ENCODE assay signal across 11 cellular contexts in the genomic region with DNA sequence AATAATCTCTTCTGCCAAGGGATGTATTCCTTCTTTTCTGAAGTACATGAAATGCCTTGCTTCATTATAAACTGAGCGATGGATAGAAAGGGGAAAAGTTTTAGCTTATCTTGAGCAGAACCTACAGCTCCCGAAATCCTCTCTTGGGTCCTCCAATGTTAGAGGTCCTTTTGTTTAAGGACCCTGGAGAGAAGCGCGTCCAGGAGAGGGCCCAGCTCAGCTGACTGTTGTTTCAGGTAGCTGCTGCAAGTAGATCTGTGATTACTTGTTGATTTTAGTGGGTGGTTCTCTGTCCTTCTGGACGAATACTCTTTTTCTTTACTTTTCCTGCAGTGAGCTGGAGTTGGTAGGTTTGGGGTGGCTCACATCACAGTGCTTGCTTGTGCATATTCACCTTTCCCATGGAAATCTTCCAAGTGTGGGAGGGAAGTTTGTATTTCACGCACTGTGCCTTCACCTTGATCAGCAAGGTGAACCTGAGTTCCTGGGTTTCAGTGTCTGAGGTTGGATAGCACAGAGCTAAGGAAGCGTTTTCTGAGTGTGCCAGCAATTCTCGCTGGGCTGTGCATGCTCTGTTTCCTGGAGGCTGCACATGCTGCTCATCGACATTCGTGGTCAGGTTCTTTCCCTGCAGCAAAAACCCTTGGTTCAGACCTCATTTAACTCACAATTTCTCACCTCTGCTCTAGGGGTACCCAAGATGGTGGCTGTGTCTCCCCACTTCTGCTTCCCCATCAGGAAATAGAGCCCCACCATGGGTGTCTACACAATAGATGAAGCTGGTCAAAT.
DNase-seq lines count a peak whose midpoint lies in the region; ATAC-seq, FAIRE-seq and TF ChIP-seq lines count a peak whose summit lies in the region.
"Had no signal": no experiment of that assay in that cellular context is flagged by ENCODE, and none has a peak within 500 bp of the region (broad histone marks: within the 10 kb centered on the region; RNA-seq: fewer than 3 reads in every experiment).

No MANE protein-coding gene starts in this region.

- H3K27ac Mint-ChIP-seq in activated T-cell treated with anti-CD3 and anti-CD28 coated beads, Interleukin-2, amount 50 U/mL, for 72 hours: peak overlapping the region; percentile 45

- peaks cover 0 to 3% of the 10 kb centered on the region in 2 donors for H3K9me3 Mint-ChIP-seq in activated T-cell treated with anti-CD3 and anti-CD28 coated beads, Interleukin-2, amount 50 U/mL, for 72 hours

- H3K27ac ChIP-seq in HEK293 (ENCODE audit: extremely low read depth, low read depth, low read length): no peak overlapping the region
- H3K27ac ChIP-seq: KMS-11 had no signal

- H3K4me1 Mint-ChIP-seq in activated T-cell treated with anti-CD3 and anti-CD28 coated beads, Interleukin-2, amount 50 U/mL, for 72 hours (ENCODE audit: low read depth): peaks cover 84% of the 10 kb centered on the region

- H3K36me3 Mint-ChIP-seq in activated T-cell treated with anti-CD3 and anti-CD28 coated beads, Interleukin-2, amount 50 U/mL, for 72 hours (ENCODE audit: insufficient read depth in 2 of 2): peaks cover 21 to 48% of the 10 kb centered on the region in 2 donors

- no peak overlapping the region for H3K4me3 ChIP-seq in HEK293 (ENCODE audit: low read depth, low read length)

- H3K4me1 ChIP-seq in HEK293 (ENCODE audit: control insufficient read depth, insufficient read depth, low read length): peaks cover 9% of the 10 kb centered on the region

- no peaks in the 10 kb centered on the region for H3K27me3 Mint-ChIP-seq in activated T-cell treated with anti-CD3 and anti-CD28 coated beads, Interleukin-2, amount 50 U/mL, for 72 hours (ENCODE audit: low read depth)

- peak overlapping the region; percentile 65 to 72 for H3K4me3 Mint-ChIP-seq in activated T-cell treated with anti-CD3 and anti-CD28 coated beads, Interleukin-2, amount 50 U/mL, for 72 hours

- DNase-seq in GM18507 (ENCODE audit: extremely low spot score, insufficient read length, low read depth) (no peak), renal cortical epithelial cell (ENCODE audit: low read depth) (peak; percentile 41), NCI-H2081 treated with DMSO at 0.1 percent for 48 hours (lab: John Stamatoyannopoulos, UW) (no peak)
- peak; percentile 48 to 54 for DNase-seq in activated T-cell treated with anti-CD3 and anti-CD28 coated beads, Interleukin-2, amount 50 U/mL, for 72 hours
- DNase-seq: cerebellar nuclear complex, H7 had no signal

- peak; percentile 84 for FAIRE-seq in GM18507 (lab: Jason Lieb, UNC)
- FAIRE-seq: G401.6 had no signal

- POLR2A ChIA-PET in HEK293 (lab: Yijun Ruan, JAX): interaction anchor here (0.7 to 1.6 kb wide), 2 partner anchors 10 kb away, joined by 3 to 5 read pairs; no protein-coding TSS in a partner anchor

- peak; percentile 37 to 44 for ATAC-seq in activated T-cell treated with anti-CD3 and anti-CD28 coated beads, Interleukin-2, amount 50 U/mL, for 72 hours (replicated peaks in 1 of 2)
- ATAC-seq in GM21381 (IDR thresholded peaks at IDR 0.05; ENCODE audit: unreplicated experiment): no peak
- no peak for ATAC-seq in HG02981 (IDR thresholded peaks at IDR 0.05; ENCODE audit: unreplicated experiment)

- TF ChIP-seq CTCF in HEK293 (tag by site-specific recombination; IDR thresholded peaks at IDR 0.05): no peak

- peaks cover 0 to 3% of the 10 kb centered on the region in 2 experiments; a peak in 2 of 3 replicates for H3K36me3 ChIP-seq in HEK293 (ENCODE audit: control insufficient read depth in 2 of 2, insufficient read depth in 1 of 2, low read length in 2 of 2)

- CTCF ChIA-PET in HEK293 (lab: Yijun Ruan, JAX): interaction anchor here (0.9 to 2.3 kb wide), 3 partner anchors 18 to 32 kb away, joined by 3 to 5 read pairs (median 5); no protein-coding TSS in a partner anchor

- no peaks in the 10 kb centered on the region for H3K9me3 ChIP-seq in HEK293 (ENCODE audit: control insufficient read depth, insufficient read depth, low read depth, low read length)

TF ChIP-seq in HEK293, 187 proteins besides CTCF, POLR2A, EP300 and RAD21:
- TF ChIP-seq ZNF366 (tag by site-specific recombination; conservative IDR thresholded peaks at IDR 0.05) (no peak), PRDM1 (tag by site-specific recombination; IDR thresholded peaks at IDR 0.05) (no peak)
- TF ChIP-seq, protein P1, sequence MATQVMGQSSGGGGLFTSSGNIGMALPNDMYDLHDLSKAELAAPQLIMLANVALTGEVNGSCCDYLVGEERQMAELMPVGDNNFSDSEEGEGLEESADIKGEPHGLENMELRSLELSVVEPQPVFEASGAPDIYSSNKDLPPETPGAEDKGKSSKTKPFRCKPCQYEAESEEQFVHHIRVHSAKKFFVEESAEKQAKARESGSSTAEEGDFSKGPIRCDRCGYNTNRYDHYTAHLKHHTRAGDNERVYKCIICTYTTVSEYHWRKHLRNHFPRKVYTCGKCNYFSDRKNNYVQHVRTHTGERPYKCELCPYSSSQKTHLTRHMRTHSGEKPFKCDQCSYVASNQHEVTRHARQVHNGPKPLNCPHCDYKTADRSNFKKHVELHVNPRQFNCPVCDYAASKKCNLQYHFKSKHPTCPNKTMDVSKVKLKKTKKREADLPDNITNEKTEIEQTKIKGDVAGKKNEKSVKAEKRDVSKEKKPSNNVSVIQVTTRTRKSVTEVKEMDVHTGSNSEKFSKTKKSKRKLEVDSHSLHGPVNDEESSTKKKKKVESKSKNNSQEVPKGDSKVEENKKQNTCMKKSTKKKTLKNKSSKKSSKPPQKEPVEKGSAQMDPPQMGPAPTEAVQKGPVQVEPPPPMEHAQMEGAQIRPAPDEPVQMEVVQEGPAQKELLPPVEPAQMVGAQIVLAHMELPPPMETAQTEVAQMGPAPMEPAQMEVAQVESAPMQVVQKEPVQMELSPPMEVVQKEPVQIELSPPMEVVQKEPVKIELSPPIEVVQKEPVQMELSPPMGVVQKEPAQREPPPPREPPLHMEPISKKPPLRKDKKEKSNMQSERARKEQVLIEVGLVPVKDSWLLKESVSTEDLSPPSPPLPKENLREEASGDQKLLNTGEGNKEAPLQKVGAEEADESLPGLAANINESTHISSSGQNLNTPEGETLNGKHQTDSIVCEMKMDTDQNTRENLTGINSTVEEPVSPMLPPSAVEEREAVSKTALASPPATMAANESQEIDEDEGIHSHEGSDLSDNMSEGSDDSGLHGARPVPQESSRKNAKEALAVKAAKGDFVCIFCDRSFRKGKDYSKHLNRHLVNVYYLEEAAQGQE (tag by site-specific recombination; IDR thresholded peaks at IDR 0.05): 0 out of 2 replicates have a peak, but pooled peaks have one; percentile 15

Comparison
In these comparisons a context has a peak if more than half of its experiments do, and no peak if none do; other contexts are left out.
1. DNase-seq: peak in activated T-cell treated with anti-CD3 and anti-CD28 coated beads, Interleukin-2, amount 50 U/mL, for 72 hours (2 of 2) and renal cortical epithelial cell (single experiment); none in GM18507 (single experiment) and NCI-H2081 treated with DMSO at 0.1 percent for 48 hours (single experiment).
2. ATAC-seq: peak in activated T-cell treated with anti-CD3 and anti-CD28 coated beads, Interleukin-2, amount 50 U/mL, for 72 hours (2 of 2); none in GM21381 (single experiment) and HG02981 (single experiment).